In genomic region chr19:18168673-18169381, GRCh38 we compare ENCODE assay signal across 1 cellular context.
A peak's percentile ranks its signal among the peaks of the same experiment; 100 is the strongest.
TF ChIP-seq lines count a peak whose summit lies in the region.

No MANE protein-coding gene starts in this region.

TF ChIP-seq in K562, 482 proteins besides CTCF, POLR2A, EP300 and RAD21:
- TF ChIP-seq ZBTB33 (CRISPR knock-in tag; IDR thresholded peaks at IDR 0.05) = peak; percentile 95
- TF ChIP-seq POLR3G (IDR thresholded peaks at IDR 0.05; ENCODE audit: extremely low read depth, insufficient read length, insufficient replicate concordance) = no peak
- peak; percentile 27 for TF ChIP-seq RBM22 (IDR thresholded peaks at IDR 0.05; ENCODE audit: low read depth, low read length, poor library complexity, severe bottlenecking)
- TF ChIP-seq POLR2G (IDR thresholded peaks at IDR 0.05; ENCODE audit: low read depth, low read length) = peak; percentile 34
- no peak for TF ChIP-seq ZBTB5 (IDR thresholded peaks at IDR 0.05)
